ENCODE assay signal across 24 cellular contexts in genomic region chr4:7526491-7526890, GRCh38.
"Had no signal": no experiment of that assay in that cellular context is flagged by ENCODE, and none has a peak within 500 bp of the region (broad histone marks: within the 10 kb centered on the region; RNA-seq: fewer than 3 reads in every experiment).

No MANE protein-coding gene starts in this region.

- H3K4me3 Mint-ChIP-seq: activated CD8-positive, alpha-beta T cell treated with anti-CD3 and anti-CD28 coated beads, Interleukin-2, amount 10 ng/mL, durations not matched to agents 7 days and 5 days; activated naive CD8-positive, alpha-beta T cell treated with anti-CD3 and anti-CD28 coated beads, Interleukin-2, amount 10 ng/mL, durations not matched to agents 7 days and 5 days had no signal

- H3K27ac ChIP-seq: adrenal gland, Peyer's patch, RWPE1, SJCRH30, VCaP had no signal

- H3K27ac Mint-ChIP-seq: activated CD8-positive, alpha-beta T cell treated with anti-CD3 and anti-CD28 coated beads, Interleukin-2, amount 10 ng/mL, durations not matched to agents 7 days and 5 days; activated naive CD8-positive, alpha-beta T cell treated with anti-CD3 and anti-CD28 coated beads, Interleukin-2, amount 10 ng/mL, durations not matched to agents 7 days and 5 days had no signal

- H3K4me1 ChIP-seq: adrenal gland, Peyer's patch had no signal

- H3K4me2 ChIP-seq: SK-N-SH had no signal

- H3K4me3 ChIP-seq: adrenal gland, Peyer's patch, SJCRH30 had no signal

- H3K9me3 ChIP-seq: adrenal gland, Peyer's patch, SJCRH30, SK-N-SH had no signal

- H3K9ac ChIP-seq: SK-N-SH had no signal

- H3K9me3 Mint-ChIP-seq: activated naive CD8-positive, alpha-beta T cell treated with anti-CD3 and anti-CD28 coated beads, Interleukin-2, amount 10 ng/mL, durations not matched to agents 7 days and 5 days had no signal

- H3K27me3 ChIP-seq: adrenal gland, Peyer's patch had no signal

- ATAC-seq: activated CD4-positive, CD25-positive, alpha-beta regulatory T cell treated with anti-CD3 and anti-CD28 coated beads, Interleukin-2, amount 50 U/mL, for 24 hours; activated CD8-positive, alpha-beta T cell treated with anti-CD3 and anti-CD28 coated beads, Interleukin-2, amount 10 ng/mL, durations not matched to agents 7 days and 5 days had no signal

- DNase-seq: activated CD4-positive, alpha-beta T cell treated with anti-CD3 and anti-CD28 coated beads for 48 hours; activated CD4-positive, alpha-beta T cell treated with anti-CD3 and anti-CD28 coated beads, Interleukin-2, amount 50 U/mL, for 4 hours; activated CD8-positive, alpha-beta memory T cell treated with anti-CD3 and anti-CD28 coated beads, Interleukin-2, amount 50 U/mL, for 48 hours; activated CD8-positive, alpha-beta T cell treated with anti-CD3 and anti-CD28 coated beads, Interleukin-2, amount 10 ng/mL, durations not matched to agents 7 days and 5 days; activated naive CD4-positive, alpha-beta T cell treated with anti-CD3 and anti-CD28 coated beads, Interleukin-2, amount 50 U/mL, for 16 hours; activated naive CD8-positive, alpha-beta T cell treated with anti-CD3 and anti-CD28 coated beads, Interleukin-2, amount 10 ng/mL, durations not matched to agents 7 days and 5 days; activated T-cell treated with anti-CD3 and anti-CD28 coated beads, Interleukin-2, amount 50 U/mL, for 1 hour; adrenal gland; anterior cingulate cortex; cerebellar nuclear complex; MM.1S; NCI-H1436 treated with DMSO at 0.1 percent for 48 hours; NCI-H2081; NCI-H2227 treated with DMSO at 0.1 percent for 48 hours; NCI-H446 treated with DMSO at 0.1 percent for 48 hours; NCI-H526; Peyer's patch; Right ventricle myocardium superior; SK-N-SH; T-helper 1 cell had no signal

- H3K36me3 Mint-ChIP-seq: activated naive CD8-positive, alpha-beta T cell treated with anti-CD3 and anti-CD28 coated beads, Interleukin-2, amount 10 ng/mL, durations not matched to agents 7 days and 5 days had no signal

- H3K36me3 ChIP-seq: adrenal gland, Peyer's patch, SJCRH30 had no signal
